ENCODE assay signal across 10 cellular contexts in genomic region chr19:2703077-2703437, GRCh38. TPM values are rescaled to one million over a fixed set of nuclear protein-coding genes. Genes with fewer than 3 reads are reported as not detected.
A peak's percentile ranks its signal among the peaks of the same experiment; 100 is the strongest.
DNase-seq lines count a peak whose midpoint lies in the region; ATAC-seq, FAIRE-seq and TF ChIP-seq lines count a peak whose summit lies in the region.
"Had no signal": no experiment of that assay in that cellular context is flagged by ENCODE, and none has a peak within 500 bp of the region (broad histone marks: within the 10 kb centered on the region; RNA-seq: fewer than 3 reads in every experiment).

No MANE protein-coding gene starts in this region.

- H3K27ac ChIP-seq in astrocyte (ENCODE audit: low read depth, low read length) (no peak overlapping the region), mucosa of rectum (ENCODE audit: low read depth in 2 of 2, low read length in 2 of 2) (no peak overlapping the region), thymus (ENCODE audit: low read depth) (no peak overlapping the region), adrenal gland (no peak overlapping the region)

- no peaks in the 10 kb centered on the region for H3K36me3 ChIP-seq in astrocyte (ENCODE audit: insufficient read depth, low read length)
- H3K36me3 ChIP-seq in mucosa of rectum (ENCODE audit: control insufficient read depth in 2 of 2, insufficient read depth in 2 of 2, low read length in 2 of 2): no peaks in the 10 kb centered on the region
- H3K36me3 ChIP-seq in thymus (ENCODE audit: control insufficient read depth, insufficient read depth): no peaks in the 10 kb centered on the region
- H3K36me3 ChIP-seq in adrenal gland (replicated peaks in 1 of 2): no peaks in the 10 kb centered on the region
- H3K36me3 ChIP-seq: right atrium auricular region had no signal

- ATAC-seq in activated T-cell treated with anti-CD3 and anti-CD28 coated beads, Interleukin-2, amount 50 U/mL, for 72 hours (replicated peaks in 1 of 2): no peak

- no peaks in the 10 kb centered on the region for H4K20me1 ChIP-seq in astrocyte (ENCODE audit: insufficient read depth, low read length)

- no peaks in the 10 kb centered on the region for H3K36me3 Mint-ChIP-seq in activated T-cell treated with anti-CD3 and anti-CD28 coated beads, Interleukin-2, amount 50 U/mL, for 72 hours (ENCODE audit: insufficient read depth in 2 of 2)
- no peaks in the 10 kb centered on the region for H3K36me3 Mint-ChIP-seq in astrocyte (ENCODE audit: low read depth, unreplicated experiment)

- H3K9me3 ChIP-seq in astrocyte (ENCODE audit: insufficient read depth, low read depth, low read length) (no peaks in the 10 kb centered on the region), mucosa of rectum (ENCODE audit: control insufficient read depth in 2 of 2, low read length in 2 of 2) (no peaks in the 10 kb centered on the region), thymus (ENCODE audit: control insufficient read depth) (no peaks in the 10 kb centered on the region), adrenal gland (replicated peaks in 1 of 3) (no peaks in the 10 kb centered on the region)
- H3K9me3 ChIP-seq: right atrium auricular region had no signal

- DNase-seq in activated T-cell treated with anti-CD3 and anti-CD28 coated beads, Interleukin-2, amount 50 U/mL, for 72 hours: no peak
- DNase-seq in activated T-cell treated with anti-CD3 and anti-CD28 coated beads, Interleukin-2, amount 50 U/mL, for 1 hour: no peak
- DNase-seq in astrocyte (ENCODE audit: low read depth): no peak
- no peak for DNase-seq in HUDEP-2 (lab: John Stamatoyannopoulos, UW; ENCODE audit: unreplicated experiment in 76 of 76)
- DNase-seq in adrenal gland: no peak
- no peak for DNase-seq in SIG-M5 treated with dmso at 0.1 percent for 504 hours (lab: John Stamatoyannopoulos, UW; ENCODE audit: unreplicated experiment)

- H3K27me3 ChIP-seq in astrocyte (ENCODE audit: insufficient read depth, low read length) (peaks cover 34% of the 10 kb centered on the region), mucosa of rectum (ENCODE audit: control insufficient read depth in 2 of 2, insufficient read depth in 2 of 2, low read length in 2 of 2) (no peaks in the 10 kb centered on the region), thymus (ENCODE audit: control insufficient read depth, insufficient read depth) (peaks cover 2% of the 10 kb centered on the region), adrenal gland (no peaks in the 10 kb centered on the region)
- H3K27me3 ChIP-seq: right atrium auricular region had no signal

- no peak overlapping the region for H3K4me2 ChIP-seq in astrocyte (ENCODE audit: low read length)

- peaks cover 15% of the 10 kb centered on the region for H3K4me1 Mint-ChIP-seq in activated T-cell treated with anti-CD3 and anti-CD28 coated beads, Interleukin-2, amount 50 U/mL, for 72 hours (ENCODE audit: low read depth)
- H3K4me1 Mint-ChIP-seq in astrocyte (ENCODE audit: low read depth, unreplicated experiment): no peaks in the 10 kb centered on the region

- peak overlapping the region; percentile 59 to 60 for H3K4me3 Mint-ChIP-seq in activated T-cell treated with anti-CD3 and anti-CD28 coated beads, Interleukin-2, amount 50 U/mL, for 72 hours
- peak overlapping the region; percentile 77 for H3K4me3 Mint-ChIP-seq in astrocyte (ENCODE audit: unreplicated experiment)

- H3K4me3 ChIP-seq in astrocyte (ENCODE audit: insufficient read depth, low read depth, low read length) (no peak overlapping the region), mucosa of rectum (ENCODE audit: low read length in 2 of 2) (peak overlapping the region; percentile 25 to 64), thymus (ENCODE audit: low read length) (peak overlapping the region; percentile 59), adrenal gland (peak overlapping the region in 1 of 4 donors; percentile 95)

- FAIRE-seq in astrocyte (lab: Jason Lieb, UNC): no peak
- FAIRE-seq: HTR-8/SVneo had no signal

- H3K9ac ChIP-seq in astrocyte (ENCODE audit: low read length): no peak overlapping the region
- peak overlapping the region in 1 of 2 donors; percentile 14 for H3K9ac ChIP-seq in mucosa of rectum (ENCODE audit: low read depth in 1 of 2, low read length in 2 of 2)

- no peaks in the 10 kb centered on the region for H3K4me1 ChIP-seq in astrocyte (ENCODE audit: insufficient read depth, low read length)
- peaks cover 0 to 5% of the 10 kb centered on the region in 2 donors for H3K4me1 ChIP-seq in mucosa of rectum (ENCODE audit: control insufficient read depth in 2 of 2, insufficient read depth in 2 of 2, low read length in 2 of 2)
- no peaks in the 10 kb centered on the region for H3K4me1 ChIP-seq in thymus (ENCODE audit: control insufficient read depth, insufficient read depth, low read length)
- H3K4me1 ChIP-seq in adrenal gland (replicated peaks in 1 of 2): peaks cover 4 to 9% of the 10 kb centered on the region in 2 donors

- H2AFZ ChIP-seq in astrocyte (ENCODE audit: low read depth, low read length): no peak overlapping the region

- intact Hi-C loops in adrenal gland (cut with DNase I): no loop called here

- H3K27me3 Mint-ChIP-seq in activated T-cell treated with anti-CD3 and anti-CD28 coated beads, Interleukin-2, amount 50 U/mL, for 72 hours (ENCODE audit: low read depth): no peaks in the 10 kb centered on the region
- peaks cover 16% of the 10 kb centered on the region for H3K27me3 Mint-ChIP-seq in astrocyte (ENCODE audit: low read depth, unreplicated experiment)

- WGBS in thymus: 82% methylated on average over 5 of the region's 5 CpGs
- WGBS in adrenal gland, 4 donors: 71 to 86% (median 81%) methylated on average over 5 of the region's 5 CpGs

- TF ChIP-seq CTCF in astrocyte (IDR thresholded peaks at IDR 0.05; ENCODE audit: insufficient read depth, low read depth, low read length) (no peak), adrenal gland (IDR thresholded peaks at IDR 0.05) (no peak)

- H3K27ac Mint-ChIP-seq in activated T-cell treated with anti-CD3 and anti-CD28 coated beads, Interleukin-2, amount 50 U/mL, for 72 hours: no peak overlapping the region
- no peak overlapping the region for H3K27ac Mint-ChIP-seq in astrocyte (ENCODE audit: unreplicated experiment)

- no peaks in the 10 kb centered on the region for H3K9me3 Mint-ChIP-seq in activated T-cell treated with anti-CD3 and anti-CD28 coated beads, Interleukin-2, amount 50 U/mL, for 72 hours
- H3K9me3 Mint-ChIP-seq in astrocyte (ENCODE audit: unreplicated experiment): no peaks in the 10 kb centered on the region

- no peaks in the 10 kb centered on the region for H3K79me2 ChIP-seq in astrocyte (ENCODE audit: insufficient read depth, low read length)

- TF ChIP-seq POLR2A in adrenal gland (IDR thresholded peaks at IDR 0.05): no peak

RNA-seq across cellular contexts. Expression of gene GNG7, which starts 0.6 kb away (rescaled TPM):
- total RNA-seq in activated T-cell treated with anti-CD3 and anti-CD28 coated beads, Interleukin-2, amount 50 U/mL, for 72 hours: 1 to 10 TPM; 1.3 TPM
- total RNA-seq in astrocyte (1.8 and 2.4 TPM in 2 replicates), adrenal gland (10 to 100 TPM in 5 of 8 donors, 1 to 10 TPM in 3; 7.4 to 16.5 (median 10.4) TPM)
- polyA plus RNA-seq in thymus (4.2 TPM), adrenal gland (1 to 10 TPM; 2.9 to 7.8 (median 5.1) TPM)

RNA-seq across cellular contexts. Expression of gene DIRAS1, which starts 18.1 kb away (rescaled TPM):
- total RNA-seq in activated T-cell treated with anti-CD3 and anti-CD28 coated beads, Interleukin-2, amount 50 U/mL, for 72 hours: under 1 TPM; 0.32 to 0.55 TPM
- total RNA-seq in astrocyte (5.9 and 9.3 TPM in 2 replicates), adrenal gland (1 to 10 TPM in 6 of 8 donors, under 1 TPM in 2; 0.09 to 4.8 (median 2.2) TPM)
- polyA plus RNA-seq in thymus (0.27 TPM), adrenal gland (1 to 10 TPM; 1.4 to 2.3 (median 1.7) TPM)

RNA-seq across cellular contexts. Expression of gene SLC39A3, which starts 36.8 kb away (rescaled TPM):
- 10 to 100 TPM; 28.7 to 37.2 TPM for total RNA-seq in activated T-cell treated with anti-CD3 and anti-CD28 coated beads, Interleukin-2, amount 50 U/mL, for 72 hours
- total RNA-seq in astrocyte (30.0 and 38.0 TPM in 2 replicates), adrenal gland (10 to 100 TPM; 35.0 to 75.8 (median 40.8) TPM)
- polyA plus RNA-seq in thymus (19.2 TPM), adrenal gland (10 to 100 TPM; 39.4 to 72.2 (median 44.2) TPM)
